ENCODE assay signal across 2 cellular contexts in the genomic region with DNA sequence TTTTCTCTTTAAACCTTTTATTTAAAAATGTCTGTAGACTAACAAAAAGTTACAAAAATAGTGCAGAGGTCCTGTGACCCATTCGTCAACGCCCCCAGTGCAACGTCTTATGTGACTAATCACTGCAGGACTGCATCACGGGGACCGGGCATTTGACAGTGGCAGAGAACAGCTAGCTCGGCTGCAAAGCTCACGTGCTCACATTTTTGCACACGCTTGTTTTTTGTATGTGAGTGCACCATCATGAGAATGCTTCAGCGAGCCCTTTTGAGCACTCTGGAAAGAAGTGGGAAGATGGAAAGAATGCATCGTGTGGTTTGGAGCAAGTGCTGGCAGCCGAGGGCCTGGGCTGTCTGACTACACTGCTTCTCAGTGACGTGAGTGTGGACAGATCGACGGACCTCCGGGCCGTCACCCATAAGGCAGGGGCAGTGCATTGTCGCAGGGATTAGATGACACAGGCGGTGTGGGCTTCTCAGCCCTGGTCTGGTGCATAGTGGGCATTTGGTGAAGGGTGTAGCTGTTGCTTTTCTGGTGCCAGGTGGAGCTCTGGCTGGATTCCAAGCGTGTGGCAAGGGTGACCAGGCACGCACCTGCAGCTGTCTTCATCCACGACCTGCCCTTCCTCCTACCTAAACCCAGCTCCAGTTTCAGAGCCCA.
TF ChIP-seq lines count a peak whose summit lies in the region.

No MANE protein-coding gene starts in this region.

TF ChIP-seq in K562, 482 proteins besides CTCF, POLR2A, EP300 and RAD21:
- TF ChIP-seq NR2F6 (CRISPR knock-in tag; IDR thresholded peaks at IDR 0.05) (no peak), ZNF695 (CRISPR knock-in tag; IDR thresholded peaks at IDR 0.05) (no peak), ZNF699 (CRISPR knock-in tag; IDR thresholded peaks at IDR 0.05; ENCODE audit: insufficient replicate concordance) (no peak), ZNF444 (CRISPR knock-in tag; IDR thresholded peaks at IDR 0.05) (no peak), ILF3 (IDR thresholded peaks at IDR 0.05; ENCODE audit: borderline replicate concordance) (no peak), NFIC (IDR thresholded peaks at IDR 0.05) (0 out of 2 replicates have a peak, but pooled peaks have one; percentile 14), TGIF2 (CRISPR knock-in tag; IDR thresholded peaks at IDR 0.05) (no peak), BHLHE40 (IDR thresholded peaks at IDR 0.05; ENCODE audit: low read length) (peak; percentile 57), HNRNPK (IDR thresholded peaks at IDR 0.05; ENCODE audit: low read depth, low read length, poor library complexity, severe bottlenecking) (no peak), MCM2 (IDR thresholded peaks at IDR 0.05; ENCODE audit: low read depth) (no peak)
- TF ChIP-seq, protein P1, sequence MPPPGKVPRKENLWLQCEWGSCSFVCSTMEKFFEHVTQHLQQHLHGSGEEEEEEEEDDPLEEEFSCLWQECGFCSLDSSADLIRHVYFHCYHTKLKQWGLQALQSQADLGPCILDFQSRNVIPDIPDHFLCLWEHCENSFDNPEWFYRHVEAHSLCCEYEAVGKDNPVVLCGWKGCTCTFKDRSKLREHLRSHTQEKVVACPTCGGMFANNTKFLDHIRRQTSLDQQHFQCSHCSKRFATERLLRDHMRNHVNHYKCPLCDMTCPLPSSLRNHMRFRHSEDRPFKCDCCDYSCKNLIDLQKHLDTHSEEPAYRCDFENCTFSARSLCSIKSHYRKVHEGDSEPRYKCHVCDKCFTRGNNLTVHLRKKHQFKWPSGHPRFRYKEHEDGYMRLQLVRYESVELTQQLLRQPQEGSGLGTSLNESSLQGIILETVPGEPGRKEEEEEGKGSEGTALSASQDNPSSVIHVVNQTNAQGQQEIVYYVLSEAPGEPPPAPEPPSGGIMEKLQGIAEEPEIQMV (tag; conservative IDR thresholded peaks at IDR 0.05; ENCODE audit: low read depth), result no peak
TF ChIP-seq in K562: peak in this region for 2.

TF ChIP-seq in WTC11, 78 proteins besides CTCF, POLR2A, EP300 and RAD21:
- TF ChIP-seq SMAD4 (CRISPR knock-in tag; IDR thresholded peaks at IDR 0.05), result no peak
- TF ChIP-seq ZNF416 (CRISPR knock-in tag; IDR thresholded peaks at IDR 0.05), result no peak
- no peak for TF ChIP-seq NR3C1 (CRISPR knock-in tag; conservative IDR thresholded peaks at IDR 0.05; ENCODE audit: low read depth)
- no peak for TF ChIP-seq GTF2I (CRISPR knock-in tag; conservative IDR thresholded peaks at IDR 0.05)
- no peak for TF ChIP-seq ZNF423 (CRISPR knock-in tag; IDR thresholded peaks at IDR 0.05)
- no peak for TF ChIP-seq ZNF121 (CRISPR knock-in tag; IDR thresholded peaks at IDR 0.05)
- no peak for TF ChIP-seq ATF1 (CRISPR knock-in tag; IDR thresholded peaks at IDR 0.05)
- no peak for TF ChIP-seq RELA (CRISPR knock-in tag; IDR thresholded peaks at IDR 0.05; ENCODE audit: borderline replicate concordance)
- no peak for TF ChIP-seq MYBL2 (CRISPR knock-in tag; IDR thresholded peaks at IDR 0.05)
- TF ChIP-seq, protein P2, sequence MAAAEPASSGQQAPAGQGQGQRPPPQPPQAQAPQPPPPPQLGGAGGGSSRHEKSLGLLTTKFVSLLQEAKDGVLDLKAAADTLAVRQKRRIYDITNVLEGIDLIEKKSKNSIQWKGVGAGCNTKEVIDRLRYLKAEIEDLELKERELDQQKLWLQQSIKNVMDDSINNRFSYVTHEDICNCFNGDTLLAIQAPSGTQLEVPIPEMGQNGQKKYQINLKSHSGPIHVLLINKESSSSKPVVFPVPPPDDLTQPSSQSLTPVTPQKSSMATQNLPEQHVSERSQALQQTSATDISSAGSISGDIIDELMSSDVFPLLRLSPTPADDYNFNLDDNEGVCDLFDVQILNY (CRISPR knock-in tag; IDR thresholded peaks at IDR 0.05), result no peak
- TF ChIP-seq, protein P3, sequence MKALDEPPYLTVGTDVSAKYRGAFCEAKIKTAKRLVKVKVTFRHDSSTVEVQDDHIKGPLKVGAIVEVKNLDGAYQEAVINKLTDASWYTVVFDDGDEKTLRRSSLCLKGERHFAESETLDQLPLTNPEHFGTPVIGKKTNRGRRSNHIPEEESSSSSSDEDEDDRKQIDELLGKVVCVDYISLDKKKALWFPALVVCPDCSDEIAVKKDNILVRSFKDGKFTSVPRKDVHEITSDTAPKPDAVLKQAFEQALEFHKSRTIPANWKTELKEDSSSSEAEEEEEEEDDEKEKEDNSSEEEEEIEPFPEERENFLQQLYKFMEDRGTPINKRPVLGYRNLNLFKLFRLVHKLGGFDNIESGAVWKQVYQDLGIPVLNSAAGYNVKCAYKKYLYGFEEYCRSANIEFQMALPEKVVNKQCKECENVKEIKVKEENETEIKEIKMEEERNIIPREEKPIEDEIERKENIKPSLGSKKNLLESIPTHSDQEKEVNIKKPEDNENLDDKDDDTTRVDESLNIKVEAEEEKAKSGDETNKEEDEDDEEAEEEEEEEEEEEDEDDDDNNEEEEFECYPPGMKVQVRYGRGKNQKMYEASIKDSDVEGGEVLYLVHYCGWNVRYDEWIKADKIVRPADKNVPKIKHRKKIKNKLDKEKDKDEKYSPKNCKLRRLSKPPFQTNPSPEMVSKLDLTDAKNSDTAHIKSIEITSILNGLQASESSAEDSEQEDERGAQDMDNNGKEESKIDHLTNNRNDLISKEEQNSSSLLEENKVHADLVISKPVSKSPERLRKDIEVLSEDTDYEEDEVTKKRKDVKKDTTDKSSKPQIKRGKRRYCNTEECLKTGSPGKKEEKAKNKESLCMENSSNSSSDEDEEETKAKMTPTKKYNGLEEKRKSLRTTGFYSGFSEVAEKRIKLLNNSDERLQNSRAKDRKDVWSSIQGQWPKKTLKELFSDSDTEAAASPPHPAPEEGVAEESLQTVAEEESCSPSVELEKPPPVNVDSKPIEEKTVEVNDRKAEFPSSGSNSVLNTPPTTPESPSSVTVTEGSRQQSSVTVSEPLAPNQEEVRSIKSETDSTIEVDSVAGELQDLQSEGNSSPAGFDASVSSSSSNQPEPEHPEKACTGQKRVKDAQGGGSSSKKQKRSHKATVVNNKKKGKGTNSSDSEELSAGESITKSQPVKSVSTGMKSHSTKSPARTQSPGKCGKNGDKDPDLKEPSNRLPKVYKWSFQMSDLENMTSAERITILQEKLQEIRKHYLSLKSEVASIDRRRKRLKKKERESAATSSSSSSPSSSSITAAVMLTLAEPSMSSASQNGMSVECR (CRISPR knock-in tag; IDR thresholded peaks at IDR 0.05; ENCODE audit: borderline replicate concordance), result no peak
- no peak for TF ChIP-seq SOX15 (CRISPR knock-in tag; IDR thresholded peaks at IDR 0.05)
- no peak for TF ChIP-seq TP53 (CRISPR knock-in tag; IDR thresholded peaks at IDR 0.05)
- TF ChIP-seq, protein P4, sequence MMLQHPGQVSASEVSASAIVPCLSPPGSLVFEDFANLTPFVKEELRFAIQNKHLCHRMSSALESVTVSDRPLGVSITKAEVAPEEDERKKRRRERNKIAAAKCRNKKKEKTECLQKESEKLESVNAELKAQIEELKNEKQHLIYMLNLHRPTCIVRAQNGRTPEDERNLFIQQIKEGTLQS (CRISPR knock-in tag; conservative IDR thresholded peaks at IDR 0.05), result no peak
- TF ChIP-seq CBFB (CRISPR knock-in tag; IDR thresholded peaks at IDR 0.05; ENCODE audit: low read depth), result no peak
- no peak for TF ChIP-seq RORB (CRISPR knock-in tag; IDR thresholded peaks at IDR 0.05)
- no peak for TF ChIP-seq GABPB1 (CRISPR knock-in tag; IDR thresholded peaks at IDR 0.05)
- TF ChIP-seq, protein P5, sequence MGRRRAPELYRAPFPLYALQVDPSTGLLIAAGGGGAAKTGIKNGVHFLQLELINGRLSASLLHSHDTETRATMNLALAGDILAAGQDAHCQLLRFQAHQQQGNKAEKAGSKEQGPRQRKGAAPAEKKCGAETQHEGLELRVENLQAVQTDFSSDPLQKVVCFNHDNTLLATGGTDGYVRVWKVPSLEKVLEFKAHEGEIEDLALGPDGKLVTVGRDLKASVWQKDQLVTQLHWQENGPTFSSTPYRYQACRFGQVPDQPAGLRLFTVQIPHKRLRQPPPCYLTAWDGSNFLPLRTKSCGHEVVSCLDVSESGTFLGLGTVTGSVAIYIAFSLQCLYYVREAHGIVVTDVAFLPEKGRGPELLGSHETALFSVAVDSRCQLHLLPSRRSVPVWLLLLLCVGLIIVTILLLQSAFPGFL (CRISPR knock-in tag; IDR thresholded peaks at IDR 0.05; ENCODE audit: borderline replicate concordance), result no peak
- TF ChIP-seq, protein P6, sequence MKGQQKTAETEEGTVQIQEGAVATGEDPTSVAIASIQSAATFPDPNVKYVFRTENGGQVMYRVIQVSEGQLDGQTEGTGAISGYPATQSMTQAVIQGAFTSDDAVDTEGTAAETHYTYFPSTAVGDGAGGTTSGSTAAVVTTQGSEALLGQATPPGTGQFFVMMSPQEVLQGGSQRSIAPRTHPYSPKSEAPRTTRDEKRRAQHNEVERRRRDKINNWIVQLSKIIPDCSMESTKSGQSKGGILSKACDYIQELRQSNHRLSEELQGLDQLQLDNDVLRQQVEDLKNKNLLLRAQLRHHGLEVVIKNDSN (CRISPR knock-in tag; IDR thresholded peaks at IDR 0.05), result no peak
TF ChIP-seq in WTC11: peak in this region for 0.
